Comparison of ENCODE assay signal across 7 cellular contexts in the genomic region with DNA sequence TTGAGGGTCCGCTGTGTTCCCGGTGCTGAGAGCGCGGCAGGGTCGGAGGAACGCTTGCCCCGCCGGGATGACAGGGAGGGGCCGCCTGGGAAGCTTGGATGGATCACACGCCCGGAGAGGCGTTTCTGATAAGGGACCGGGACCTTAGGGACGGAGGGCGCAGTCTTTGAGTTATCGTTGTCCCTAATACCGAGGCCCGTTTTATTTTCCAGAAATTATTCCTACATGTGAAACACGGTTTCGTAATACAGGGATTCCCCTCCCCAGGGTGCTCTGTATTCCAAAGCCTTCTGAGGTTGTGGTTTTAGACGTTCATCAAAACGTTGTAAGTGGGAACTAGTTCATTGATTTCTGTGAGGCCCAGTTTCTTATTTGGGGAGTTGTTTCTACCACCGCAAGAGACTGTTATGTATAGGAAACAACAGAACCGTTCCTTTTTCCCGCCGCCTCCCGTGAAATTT. TPM values are rescaled to one million over a fixed set of nuclear protein-coding genes. Genes with fewer than 3 reads are reported as not detected.
DNase-seq lines count a peak whose midpoint lies in the region; FAIRE-seq and TF ChIP-seq lines count a peak whose summit lies in the region.

No MANE protein-coding gene starts in this region.

- no peak for TF ChIP-seq CTCF in GM12864 (IDR thresholded peaks at IDR 0.05; ENCODE audit: low read depth, low read length, missing control alignments)
- TF ChIP-seq CTCF in fibroblast of pulmonary artery (IDR thresholded peaks at IDR 0.05; ENCODE audit: low read length, missing control alignments), result no peak
- TF ChIP-seq CTCF in neural cell (IDR thresholded peaks at IDR 0.05; ENCODE audit: poor library complexity, severe bottlenecking), result no peak
- no peak for TF ChIP-seq CTCF in D721Med (IDR thresholded peaks at IDR 0.05; ENCODE audit: insufficient read depth, missing control alignments)

- peak overlapping the region; percentile 92 for H3K4me3 ChIP-seq in GM12864 (ENCODE audit: low read depth, low read length)
- H3K4me3 ChIP-seq in fibroblast of pulmonary artery (replicated peaks; ENCODE audit: low read depth, low read length), result peak overlapping the region; percentile 94
- peak overlapping the region; percentile 72 for H3K4me3 ChIP-seq in neural cell (ENCODE audit: low read length)

- DNase-seq in GM12864 (ENCODE audit: low read depth) (no peak), HPDE6-E6E7 (ENCODE audit: extremely low spot score) (peak; percentile 21), UCSD-AML1 (lab: John Stamatoyannopoulos, UW; ENCODE audit: unreplicated experiment) (peak; percentile 40), fibroblast of pulmonary artery (ENCODE audit: low read depth) (peak; percentile 74), D721Med (ENCODE audit: insufficient read length, low spot score) (no peak)
- no peak for DNase-seq in central memory CD4-positive, alpha-beta T cell

- no peak for FAIRE-seq in D721Med (lab: Jason Lieb, UNC)

- peak overlapping the region; percentile 52 for H3K4me2 ChIP-seq in neural cell (ENCODE audit: low read length)

- no peaks in the 10 kb centered on the region for H3K36me3 ChIP-seq in neural cell (ENCODE audit: insufficient read depth, low read length)

- H3K9ac ChIP-seq in neural cell (ENCODE audit: low read length), result peak overlapping the region; percentile 67

- TF ChIP-seq RAD21 in neural cell (conservative IDR thresholded peaks at IDR 0.05), result no peak

- H3K27ac ChIP-seq in neural cell (ENCODE audit: low read length), result no peak overlapping the region

- no peaks in the 10 kb centered on the region for H3K27me3 ChIP-seq in neural cell (ENCODE audit: insufficient read depth, low read depth, low read length)

- no peaks in the 10 kb centered on the region for H4K20me1 ChIP-seq in neural cell (ENCODE audit: insufficient read depth)

- no peak for TF ChIP-seq EP300 in neural cell (conservative IDR thresholded peaks at IDR 0.05; ENCODE audit: poor library complexity, severe bottlenecking)

- H3K79me2 ChIP-seq in neural cell (replicated peaks; ENCODE audit: insufficient read depth, low read length), result peaks cover 16% of the 10 kb centered on the region

- no peak overlapping the region for H2AFZ ChIP-seq in neural cell (ENCODE audit: low read depth, low read length)

- no peaks in the 10 kb centered on the region for H3K9me3 ChIP-seq in neural cell (ENCODE audit: low read length)

- H3F3A ChIP-seq in neural cell (ENCODE audit: insufficient read depth, low read length, poor library complexity, severe bottlenecking), result no peaks in the 10 kb centered on the region

- no peaks in the 10 kb centered on the region for H3K9me2 ChIP-seq in neural cell (ENCODE audit: insufficient read depth, low read length)

TF ChIP-seq in neural cell, 6 proteins besides CTCF, POLR2A, EP300 and RAD21:
- TF ChIP-seq TAF1 (IDR thresholded peaks at IDR 0.05; ENCODE audit: low read depth), result no peak
TF ChIP-seq in neural cell: peak in this region for 0.

RNA-seq across cellular contexts. Expression of gene PDCD5, which starts 0.7 kb away (rescaled TPM):
- 183 and 189 TPM in 2 replicates for polyA plus RNA-seq in neural cell
- 52.1 and 66.6 TPM in 2 replicates for polyA minus RNA-seq in neural cell

Comparison
In these comparisons a context has a peak if more than half of its experiments do, and no peak if none do; other contexts are left out.
1. DNase-seq: peak in HPDE6-E6E7 (single experiment), UCSD-AML1 (single experiment) and fibroblast of pulmonary artery (single experiment); none in GM12864 (single experiment), D721Med (single experiment) and central memory CD4-positive, alpha-beta T cell (single experiment).
2. Peak in every context shown above with its lines, with median percentiles within 50 percentile points of each other: H3K4me3 ChIP-seq.